In the genomic region with DNA sequence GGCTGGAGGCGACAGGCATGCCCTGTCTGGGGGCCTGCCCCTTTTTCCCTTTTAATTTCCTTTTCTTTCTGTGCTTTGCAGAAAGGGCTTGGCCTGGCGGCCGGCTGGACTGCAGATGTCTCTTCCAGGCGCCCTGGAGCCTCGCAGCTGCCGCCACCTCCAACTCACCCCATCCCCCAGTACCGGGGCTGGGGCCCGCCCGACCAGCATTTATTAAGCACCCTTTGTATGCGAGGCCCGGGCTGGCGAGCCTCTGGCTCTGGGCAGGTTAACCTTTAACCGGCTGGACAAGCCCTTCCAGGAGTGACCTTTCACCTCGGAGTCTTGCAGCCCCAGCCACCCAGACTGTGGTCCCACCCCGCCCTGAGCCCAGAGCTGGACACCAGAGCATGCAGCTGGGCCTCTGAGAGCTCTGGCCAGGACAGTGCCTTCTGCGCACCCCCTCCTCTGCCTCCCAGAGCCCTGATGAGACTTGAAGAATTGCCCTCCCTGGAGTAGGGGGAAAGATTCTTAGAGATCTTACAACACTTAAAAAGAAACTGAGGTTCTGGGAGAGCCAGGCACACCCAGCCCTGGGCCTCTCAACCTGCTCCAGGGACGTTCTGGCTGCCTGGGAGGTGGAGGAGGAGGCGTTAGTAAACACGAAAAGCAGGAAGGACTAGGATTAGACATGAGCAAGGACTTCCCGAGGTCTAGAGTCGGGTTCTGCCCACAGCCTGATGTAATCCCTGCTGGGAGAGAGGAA, we compare ENCODE assay signal across 1 cellular context.
A peak's percentile ranks its signal among the peaks of the same experiment; 100 is the strongest.
TF ChIP-seq lines count a peak whose summit lies in the region.

No MANE protein-coding gene starts in this region.

TF ChIP-seq in HepG2, 621 proteins besides CTCF, POLR2A, EP300 and RAD21 (continued from another document and continues in another):
- TF ChIP-seq, protein P1, sequence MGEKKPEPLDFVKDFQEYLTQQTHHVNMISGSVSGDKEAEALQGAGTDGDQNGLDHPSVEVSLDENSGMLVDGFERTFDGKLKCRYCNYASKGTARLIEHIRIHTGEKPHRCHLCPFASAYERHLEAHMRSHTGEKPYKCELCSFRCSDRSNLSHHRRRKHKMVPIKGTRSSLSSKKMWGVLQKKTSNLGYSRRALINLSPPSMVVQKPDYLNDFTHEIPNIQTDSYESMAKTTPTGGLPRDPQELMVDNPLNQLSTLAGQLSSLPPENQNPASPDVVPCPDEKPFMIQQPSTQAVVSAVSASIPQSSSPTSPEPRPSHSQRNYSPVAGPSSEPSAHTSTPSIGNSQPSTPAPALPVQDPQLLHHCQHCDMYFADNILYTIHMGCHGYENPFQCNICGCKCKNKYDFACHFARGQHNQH (CRISPR knock-in tag; IDR thresholded peaks at IDR 0.05), result peak; percentile 19; the same call in 1 of the 2 replicates
- no peak for TF ChIP-seq ZNF616 (CRISPR knock-in tag; IDR thresholded peaks at IDR 0.05; ENCODE audit: low read depth)
- peak; percentile 99 for TF ChIP-seq KDM1A (CRISPR knock-in tag; IDR thresholded peaks at IDR 0.05)
- no peak for TF ChIP-seq ELF1 (CRISPR knock-in tag; IDR thresholded peaks at IDR 0.05)
- TF ChIP-seq, protein P2, sequence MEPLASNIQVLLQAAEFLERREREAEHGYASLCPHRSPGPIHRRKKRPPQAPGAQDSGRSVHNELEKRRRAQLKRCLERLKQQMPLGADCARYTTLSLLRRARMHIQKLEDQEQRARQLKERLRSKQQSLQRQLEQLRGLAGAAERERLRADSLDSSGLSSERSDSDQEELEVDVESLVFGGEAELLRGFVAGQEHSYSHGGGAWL (CRISPR knock-in tag; IDR thresholded peaks at IDR 0.05), result no peak
- TF ChIP-seq ZNF274 (CRISPR knock-in tag; IDR thresholded peaks at IDR 0.05), result no peak
- TF ChIP-seq POGZ (CRISPR knock-in tag; IDR thresholded peaks at IDR 0.05), result no peak
- TF ChIP-seq, protein P3, sequence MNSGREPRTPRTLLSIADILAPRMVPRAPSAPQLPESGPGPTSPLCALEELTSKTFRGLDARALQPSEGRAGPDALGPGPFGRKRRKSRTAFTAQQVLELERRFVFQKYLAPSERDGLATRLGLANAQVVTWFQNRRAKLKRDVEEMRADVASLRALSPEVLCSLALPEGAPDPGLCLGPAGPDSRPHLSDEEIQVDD (CRISPR knock-in tag; IDR thresholded peaks at IDR 0.05; ENCODE audit: borderline replicate concordance), result no peak
- no peak for TF ChIP-seq RELA (CRISPR knock-in tag; IDR thresholded peaks at IDR 0.05)
- peak; percentile 28; the same call in 1 of the 2 replicates for TF ChIP-seq HNF4G (IDR thresholded peaks at IDR 0.05; ENCODE audit: borderline replicate concordance, low read depth, low read length)
- TF ChIP-seq HNF4G (CRISPR knock-in tag; IDR thresholded peaks at IDR 0.05; ENCODE audit: borderline replicate concordance, low read depth), result no peak
- no peak for TF ChIP-seq ZNF761 (CRISPR knock-in tag; conservative IDR thresholded peaks at IDR 0.05)
- TF ChIP-seq, protein P4, sequence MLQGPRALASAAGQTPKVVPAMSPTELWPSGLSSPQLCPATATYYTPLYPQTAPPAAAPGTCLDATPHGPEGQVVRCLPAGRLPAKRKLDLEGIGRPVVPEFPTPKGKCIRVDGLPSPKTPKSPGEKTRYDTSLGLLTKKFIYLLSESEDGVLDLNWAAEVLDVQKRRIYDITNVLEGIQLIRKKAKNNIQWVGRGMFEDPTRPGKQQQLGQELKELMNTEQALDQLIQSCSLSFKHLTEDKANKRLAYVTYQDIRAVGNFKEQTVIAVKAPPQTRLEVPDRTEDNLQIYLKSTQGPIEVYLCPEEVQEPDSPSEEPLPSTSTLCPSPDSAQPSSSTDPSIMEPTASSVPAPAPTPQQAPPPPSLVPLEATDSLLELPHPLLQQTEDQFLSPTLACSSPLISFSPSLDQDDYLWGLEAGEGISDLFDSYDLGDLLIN (CRISPR knock-in tag; IDR thresholded peaks at IDR 0.05; ENCODE audit: borderline replicate concordance), result no peak
- TF ChIP-seq STAG1 (CRISPR knock-in tag; IDR thresholded peaks at IDR 0.05), result no peak
- TF ChIP-seq, protein P5, sequence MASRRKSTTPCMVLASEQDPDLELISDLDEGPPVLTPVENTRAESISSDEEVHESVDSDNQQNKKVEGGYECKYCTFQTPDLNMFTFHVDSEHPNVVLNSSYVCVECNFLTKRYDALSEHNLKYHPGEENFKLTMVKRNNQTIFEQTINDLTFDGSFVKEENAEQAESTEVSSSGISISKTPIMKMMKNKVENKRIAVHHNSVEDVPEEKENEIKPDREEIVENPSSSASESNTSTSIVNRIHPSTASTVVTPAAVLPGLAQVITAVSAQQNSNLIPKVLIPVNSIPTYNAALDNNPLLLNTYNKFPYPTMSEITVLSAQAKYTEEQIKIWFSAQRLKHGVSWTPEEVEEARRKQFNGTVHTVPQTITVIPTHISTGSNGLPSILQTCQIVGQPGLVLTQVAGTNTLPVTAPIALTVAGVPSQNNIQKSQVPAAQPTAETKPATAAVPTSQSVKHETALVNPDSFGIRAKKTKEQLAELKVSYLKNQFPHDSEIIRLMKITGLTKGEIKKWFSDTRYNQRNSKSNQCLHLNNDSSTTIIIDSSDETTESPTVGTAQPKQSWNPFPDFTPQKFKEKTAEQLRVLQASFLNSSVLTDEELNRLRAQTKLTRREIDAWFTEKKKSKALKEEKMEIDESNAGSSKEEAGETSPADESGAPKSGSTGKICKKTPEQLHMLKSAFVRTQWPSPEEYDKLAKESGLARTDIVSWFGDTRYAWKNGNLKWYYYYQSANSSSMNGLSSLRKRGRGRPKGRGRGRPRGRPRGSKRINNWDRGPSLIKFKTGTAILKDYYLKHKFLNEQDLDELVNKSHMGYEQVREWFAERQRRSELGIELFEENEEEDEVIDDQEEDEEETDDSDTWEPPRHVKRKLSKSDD (CRISPR knock-in tag; IDR thresholded peaks at IDR 0.05; ENCODE audit: low read depth), result no peak
- TF ChIP-seq ARNTL (CRISPR knock-in tag; IDR thresholded peaks at IDR 0.05), result 0 out of 2 replicates have a peak, but pooled peaks have one; percentile 22
- no peak for TF ChIP-seq XRCC5 (optimal IDR thresholded peaks at IDR 0.05; ENCODE audit: low read length)
- TF ChIP-seq SMAD3 (CRISPR knock-in tag; IDR thresholded peaks at IDR 0.05), result 0 out of 2 replicates have a peak, but pooled peaks have one; percentile 7
- no peak for TF ChIP-seq SCMH1 (CRISPR knock-in tag; IDR thresholded peaks at IDR 0.05; ENCODE audit: borderline replicate concordance)
- peak; percentile 77; the same call in 1 of the 2 replicates for TF ChIP-seq RXRA (CRISPR knock-in tag; IDR thresholded peaks at IDR 0.05)
- TF ChIP-seq MBNL3 (CRISPR knock-in tag; conservative IDR thresholded peaks at IDR 0.05), result no peak
- TF ChIP-seq ZNF607 (CRISPR knock-in tag; IDR thresholded peaks at IDR 0.05; ENCODE audit: borderline replicate concordance), result no peak
- no peak for TF ChIP-seq ZNF530 (CRISPR knock-in tag; IDR thresholded peaks at IDR 0.05; ENCODE audit: low read depth)
- TF ChIP-seq PHF20 (CRISPR knock-in tag; IDR thresholded peaks at IDR 0.05), result no peak
- TF ChIP-seq ZNF839 (CRISPR knock-in tag; IDR thresholded peaks at IDR 0.05; ENCODE audit: borderline replicate concordance), result no peak; the same call in 1 of the 2 replicates
- no peak for TF ChIP-seq MTA1 (CRISPR knock-in tag; IDR thresholded peaks at IDR 0.05; ENCODE audit: borderline replicate concordance)
- TF ChIP-seq ZNF263 (CRISPR knock-in tag; IDR thresholded peaks at IDR 0.05), result peak; percentile 14; the same call in 1 of the 2 replicates
- peak; percentile 31; the same call in 1 of the 2 replicates for TF ChIP-seq SMAD1 (CRISPR knock-in tag; IDR thresholded peaks at IDR 0.05; ENCODE audit: borderline replicate concordance, low read depth)
- TF ChIP-seq ZNF556 (CRISPR knock-in tag; IDR thresholded peaks at IDR 0.05; ENCODE audit: borderline replicate concordance), result peak; percentile 22; the same call in 1 of the 2 replicates
- TF ChIP-seq, protein P6, sequence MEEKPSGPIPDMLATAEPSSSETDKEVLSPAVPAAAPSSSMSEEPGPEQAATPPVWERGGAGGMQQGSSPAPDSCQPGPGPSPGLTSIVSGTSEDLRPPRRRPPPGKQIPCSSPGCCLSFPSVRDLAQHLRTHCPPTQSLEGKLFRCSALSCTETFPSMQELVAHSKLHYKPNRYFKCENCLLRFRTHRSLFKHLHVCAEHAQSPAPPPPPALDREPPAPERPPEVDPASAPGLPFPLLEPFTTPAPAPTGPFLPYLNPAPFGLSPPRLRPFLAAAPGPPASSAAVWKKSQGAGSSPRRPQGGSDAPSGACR (CRISPR knock-in tag; IDR thresholded peaks at IDR 0.05), result no peak
- TF ChIP-seq, protein P7, sequence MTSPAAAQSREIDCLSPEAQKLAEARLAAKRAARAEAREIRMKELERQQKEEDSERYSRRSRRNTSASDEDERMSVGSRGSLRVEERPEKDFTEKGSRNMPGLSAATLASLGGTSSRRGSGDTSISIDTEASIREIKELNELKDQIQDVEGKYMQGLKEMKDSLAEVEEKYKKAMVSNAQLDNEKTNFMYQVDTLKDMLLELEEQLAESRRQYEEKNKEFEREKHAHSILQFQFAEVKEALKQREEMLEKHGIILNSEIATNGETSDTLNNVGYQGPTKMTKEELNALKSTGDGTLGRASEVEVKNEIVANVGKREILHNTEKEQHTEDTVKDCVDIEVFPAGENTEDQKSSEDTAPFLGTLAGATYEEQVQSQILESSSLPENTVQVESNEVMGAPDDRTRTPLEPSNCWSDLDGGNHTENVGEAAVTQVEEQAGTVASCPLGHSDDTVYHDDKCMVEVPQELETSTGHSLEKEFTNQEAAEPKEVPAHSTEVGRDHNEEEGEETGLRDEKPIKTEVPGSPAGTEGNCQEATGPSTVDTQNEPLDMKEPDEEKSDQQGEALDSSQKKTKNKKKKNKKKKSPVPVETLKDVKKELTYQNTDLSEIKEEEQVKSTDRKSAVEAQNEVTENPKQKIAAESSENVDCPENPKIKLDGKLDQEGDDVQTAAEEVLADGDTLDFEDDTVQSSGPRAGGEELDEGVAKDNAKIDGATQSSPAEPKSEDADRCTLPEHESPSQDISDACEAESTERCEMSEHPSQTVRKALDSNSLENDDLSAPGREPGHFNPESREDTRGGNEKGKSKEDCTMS (CRISPR knock-in tag; conservative IDR thresholded peaks at IDR 0.05), result no peak
- TF ChIP-seq MTF2 (CRISPR knock-in tag; IDR thresholded peaks at IDR 0.05; ENCODE audit: borderline replicate concordance), result no peak
- 0 out of 2 replicates have a peak, but pooled peaks have one; percentile 63 for TF ChIP-seq ZNF329 (CRISPR knock-in tag; IDR thresholded peaks at IDR 0.05; ENCODE audit: low read depth)
- TF ChIP-seq MXD4 (CRISPR knock-in tag; IDR thresholded peaks at IDR 0.05), result 0 out of 2 replicates have a peak, but pooled peaks have one; percentile 33
- TF ChIP-seq ZNF20 (CRISPR knock-in tag; IDR thresholded peaks at IDR 0.05), result no peak
- TF ChIP-seq ZFP90 (CRISPR knock-in tag; IDR thresholded peaks at IDR 0.05; ENCODE audit: borderline replicate concordance), result no peak
- no peak for TF ChIP-seq ZNF34 (CRISPR knock-in tag; IDR thresholded peaks at IDR 0.05; ENCODE audit: borderline replicate concordance)
- TF ChIP-seq, protein P8, sequence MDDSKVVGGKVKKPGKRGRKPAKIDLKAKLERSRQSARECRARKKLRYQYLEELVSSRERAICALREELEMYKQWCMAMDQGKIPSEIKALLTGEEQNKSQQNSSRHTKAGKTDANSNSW (CRISPR knock-in tag; IDR thresholded peaks at IDR 0.05; ENCODE audit: borderline replicate concordance), result no peak
- peak; percentile 74 for TF ChIP-seq ASH2L (IDR thresholded peaks at IDR 0.05; ENCODE audit: insufficient read length, low read depth, low read length)
- TF ChIP-seq ZNF7 (CRISPR knock-in tag; IDR thresholded peaks at IDR 0.05), result no peak
- TF ChIP-seq SNAPC2 (CRISPR knock-in tag; IDR thresholded peaks at IDR 0.05), result no peak
- TF ChIP-seq GABPA (IDR thresholded peaks at IDR 0.05; ENCODE audit: low read depth, low read length), result no peak
- TF ChIP-seq GABPA (CRISPR knock-in tag; IDR thresholded peaks at IDR 0.05; ENCODE audit: low read depth), result no peak
- no peak for TF ChIP-seq ZNF30 (CRISPR knock-in tag; IDR thresholded peaks at IDR 0.05)
- TF ChIP-seq ZNF564 (CRISPR knock-in tag; IDR thresholded peaks at IDR 0.05), result no peak
- peak; percentile 35; the same call in 1 of the 2 replicates for TF ChIP-seq ZBTB7B (CRISPR knock-in tag; IDR thresholded peaks at IDR 0.05)
- TF ChIP-seq NR2F1 (CRISPR knock-in tag; IDR thresholded peaks at IDR 0.05), result peak; percentile 69 to 78
- TF ChIP-seq, protein P9, sequence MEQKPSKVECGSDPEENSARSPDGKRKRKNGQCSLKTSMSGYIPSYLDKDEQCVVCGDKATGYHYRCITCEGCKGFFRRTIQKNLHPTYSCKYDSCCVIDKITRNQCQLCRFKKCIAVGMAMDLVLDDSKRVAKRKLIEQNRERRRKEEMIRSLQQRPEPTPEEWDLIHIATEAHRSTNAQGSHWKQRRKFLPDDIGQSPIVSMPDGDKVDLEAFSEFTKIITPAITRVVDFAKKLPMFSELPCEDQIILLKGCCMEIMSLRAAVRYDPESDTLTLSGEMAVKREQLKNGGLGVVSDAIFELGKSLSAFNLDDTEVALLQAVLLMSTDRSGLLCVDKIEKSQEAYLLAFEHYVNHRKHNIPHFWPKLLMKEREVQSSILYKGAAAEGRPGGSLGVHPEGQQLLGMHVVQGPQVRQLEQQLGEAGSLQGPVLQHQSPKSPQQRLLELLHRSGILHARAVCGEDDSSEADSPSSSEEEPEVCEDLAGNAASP (CRISPR knock-in tag; IDR thresholded peaks at IDR 0.05; ENCODE audit: borderline replicate concordance), result no peak; the same call in 1 of the 2 replicates
- TF ChIP-seq HOXA9 (CRISPR knock-in tag; IDR thresholded peaks at IDR 0.05; ENCODE audit: borderline replicate concordance), result no peak
- TF ChIP-seq ZNF510 (CRISPR knock-in tag; IDR thresholded peaks at IDR 0.05; ENCODE audit: low read depth), result no peak
- no peak for TF ChIP-seq ZFP37 (CRISPR knock-in tag; IDR thresholded peaks at IDR 0.05; ENCODE audit: borderline replicate concordance)
- no peak for TF ChIP-seq SP1 (IDR thresholded peaks at IDR 0.05)
- TF ChIP-seq SP1 (CRISPR knock-in tag; IDR thresholded peaks at IDR 0.05), result no peak
- TF ChIP-seq SMARCE1 (IDR thresholded peaks at IDR 0.05; ENCODE audit: borderline replicate concordance), result no peak
- no peak for TF ChIP-seq MED13 (CRISPR knock-in tag; IDR thresholded peaks at IDR 0.05)
- no peak; the same call in 1 of the 2 replicates for TF ChIP-seq ISL2 (CRISPR knock-in tag; IDR thresholded peaks at IDR 0.05)
- no peak for TF ChIP-seq ZNF160 (CRISPR knock-in tag; IDR thresholded peaks at IDR 0.05)
- no peak for TF ChIP-seq JARID2 (CRISPR knock-in tag; IDR thresholded peaks at IDR 0.05; ENCODE audit: insufficient replicate concordance)
- no peak; the same call in 1 of the 2 replicates for TF ChIP-seq PITX1 (CRISPR knock-in tag; IDR thresholded peaks at IDR 0.05)
- TF ChIP-seq, protein P10, sequence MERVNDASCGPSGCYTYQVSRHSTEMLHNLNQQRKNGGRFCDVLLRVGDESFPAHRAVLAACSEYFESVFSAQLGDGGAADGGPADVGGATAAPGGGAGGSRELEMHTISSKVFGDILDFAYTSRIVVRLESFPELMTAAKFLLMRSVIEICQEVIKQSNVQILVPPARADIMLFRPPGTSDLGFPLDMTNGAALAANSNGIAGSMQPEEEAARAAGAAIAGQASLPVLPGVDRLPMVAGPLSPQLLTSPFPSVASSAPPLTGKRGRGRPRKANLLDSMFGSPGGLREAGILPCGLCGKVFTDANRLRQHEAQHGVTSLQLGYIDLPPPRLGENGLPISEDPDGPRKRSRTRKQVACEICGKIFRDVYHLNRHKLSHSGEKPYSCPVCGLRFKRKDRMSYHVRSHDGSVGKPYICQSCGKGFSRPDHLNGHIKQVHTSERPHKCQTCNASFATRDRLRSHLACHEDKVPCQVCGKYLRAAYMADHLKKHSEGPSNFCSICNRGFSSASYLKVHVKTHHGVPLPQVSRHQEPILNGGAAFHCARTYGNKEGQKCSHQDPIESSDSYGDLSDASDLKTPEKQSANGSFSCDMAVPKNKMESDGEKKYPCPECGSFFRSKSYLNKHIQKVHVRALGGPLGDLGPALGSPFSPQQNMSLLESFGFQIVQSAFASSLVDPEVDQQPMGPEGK (CRISPR knock-in tag; IDR thresholded peaks at IDR 0.05), result peak; percentile 63
